In the genomic region with DNA sequence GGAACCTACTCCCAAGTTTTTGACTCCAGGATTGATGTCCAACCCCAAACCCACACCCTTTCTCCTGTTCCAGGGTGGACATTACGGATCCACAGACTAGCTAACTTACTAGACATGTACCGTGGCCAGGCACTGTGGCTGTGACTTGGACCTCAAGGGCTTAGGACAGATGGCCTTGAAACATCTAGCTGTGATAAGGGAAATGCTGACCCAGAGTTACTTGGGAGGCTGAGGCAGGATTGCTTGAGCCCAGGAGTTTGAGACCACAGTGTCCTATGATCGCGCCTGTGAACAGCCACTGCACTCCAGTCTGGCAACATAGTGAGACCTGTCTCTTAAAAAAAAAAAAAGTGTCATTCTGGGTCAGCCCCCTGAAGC, we compare ENCODE assay signal across 24 cellular contexts. TPM values are rescaled to one million over a fixed set of nuclear protein-coding genes. Genes with fewer than 3 reads are reported as not detected.
"Had no signal": no experiment of that assay in that cellular context is flagged by ENCODE, and none has a peak within 500 bp of the region (broad histone marks: within the 10 kb centered on the region; RNA-seq: fewer than 3 reads in every experiment).

No MANE protein-coding gene starts in this region.

- H3K4me2 ChIP-seq: neural progenitor cell had no signal

- ATAC-seq: activated CD8-positive, alpha-beta T cell treated with anti-CD3 and anti-CD28 coated beads, Interleukin-2, amount 10 ng/mL, durations not matched to agents 7 days and 5 days; activated naive CD4-positive, alpha-beta T cell treated with anti-CD3 and anti-CD28 coated beads, Interleukin-2, amount 50 U/mL, for 72 hours; left lobe of liver; stimulated activated effector memory CD8-positive, alpha-beta T cell treated with anti-CD3 and anti-CD28 coated beads, Interleukin-12 subunit alpha, Interleukin-12 subunit beta, amount 100 ng/mL, for 72 hours had no signal

- H3K27me3 ChIP-seq: adrenal gland, breast epithelium, neural progenitor cell, right atrium auricular region, stomach had no signal

- FAIRE-seq: astrocyte, frontal cortex, kidney, small intestine had no signal

- H3K36me3 ChIP-seq: adrenal gland, breast epithelium, neural progenitor cell, prostate gland, right atrium auricular region had no signal

- H3K27ac ChIP-seq: breast epithelium, coronary artery, neural progenitor cell, prostate gland, right atrium auricular region, stomach had no signal

- DNase-seq: activated CD4-positive, alpha-beta T cell treated with anti-CD3 and anti-CD28 coated beads, Interleukin-2, amount 10 ng/mL, durations not matched to agents 7 days and 5 days; activated CD8-positive, alpha-beta T cell treated with anti-CD3 and anti-CD28 coated beads, Interleukin-2, amount 10 ng/mL, durations not matched to agents 7 days and 5 days; activated gamma-delta T cell; activated T-cell treated with anti-CD3 and anti-CD28 coated beads, Interleukin-2, amount 50 U/mL, for 48 hours; kidney; small intestine; stimulated activated CD4-positive, alpha-beta T cell treated with anti-CD3 and anti-CD28 coated beads, Interleukin-15, amount 100 ng/mL, for 24 hours; stimulated activated CD4-positive, alpha-beta T cell treated with anti-CD3 and anti-CD28 coated beads, Interleukin-4, amount 100 ng/mL, for 24 hours; stomach had no signal

- H3K4me3 Mint-ChIP-seq: activated CD4-positive, alpha-beta T cell treated with anti-CD3 and anti-CD28 coated beads, Interleukin-2, amount 10 ng/mL, durations not matched to agents 7 days and 5 days; mesothelial cell of epicardium; stimulated activated effector memory CD8-positive, alpha-beta T cell treated with anti-CD3 and anti-CD28 coated beads, Interleukin-12 subunit alpha, Interleukin-12 subunit beta, amount 100 ng/mL, for 72 hours; T-helper 1 cell treated with Interleukin-12 subunit alpha and Interleukin-12 subunit beta and Interleukin-4 antibody, amounts not matched to agents 30 μg/mL and 1 μg/mL, for 36 hours had no signal

- H3K9me3 Mint-ChIP-seq: activated CD4-positive, alpha-beta T cell treated with anti-CD3 and anti-CD28 coated beads, Interleukin-2, amount 10 ng/mL, durations not matched to agents 7 days and 5 days; activated naive CD4-positive, alpha-beta T cell treated with anti-CD3 and anti-CD28 coated beads, Interleukin-2, amount 50 U/mL, for 72 hours; mesothelial cell of epicardium; neural progenitor cell; stimulated activated effector memory CD8-positive, alpha-beta T cell treated with anti-CD3 and anti-CD28 coated beads, Interleukin-12 subunit alpha, Interleukin-12 subunit beta, amount 100 ng/mL, for 72 hours; T-helper 1 cell treated with Interleukin-12 subunit alpha and Interleukin-12 subunit beta and Interleukin-4 antibody, amounts not matched to agents 30 μg/mL and 1 μg/mL, for 36 hours had no signal

- H3K9ac ChIP-seq: neural progenitor cell had no signal

- H3K4me3 ChIP-seq: breast epithelium, coronary artery, neural progenitor cell, prostate gland, right atrium auricular region, stomach had no signal

- H2AFZ ChIP-seq: neural progenitor cell had no signal

- H3K36me3 Mint-ChIP-seq: mesothelial cell of epicardium had no signal

- H3K9me3 ChIP-seq: adrenal gland, breast epithelium, prostate gland, right atrium auricular region, stomach had no signal

- H3K27ac Mint-ChIP-seq: activated CD4-positive, alpha-beta T cell treated with anti-CD3 and anti-CD28 coated beads, Interleukin-2, amount 10 ng/mL, durations not matched to agents 7 days and 5 days; mesothelial cell of epicardium; neural progenitor cell; T-helper 1 cell treated with Interleukin-12 subunit alpha and Interleukin-12 subunit beta and Interleukin-4 antibody, amounts not matched to agents 30 μg/mL and 1 μg/mL, for 36 hours had no signal

- H3K27me3 Mint-ChIP-seq: activated CD4-positive, alpha-beta T cell treated with anti-CD3 and anti-CD28 coated beads, Interleukin-2, amount 10 ng/mL, durations not matched to agents 7 days and 5 days had no signal

RNA-seq across cellular contexts. Expression of a gene that starts 14.4 kb away (rescaled TPM):
- total RNA-seq: activated CD4-positive, alpha-beta T cell treated with anti-CD3 and anti-CD28 coated beads, Interleukin-2, amount 10 ng/mL, durations not matched to agents 7 days and 5 days; activated CD8-positive, alpha-beta T cell treated with anti-CD3 and anti-CD28 coated beads, Interleukin-2, amount 10 ng/mL, durations not matched to agents 7 days and 5 days; lung microvascular endothelial cell had no signal

RNA-seq across cellular contexts. Expression of a gene that starts 27.1 kb away (rescaled TPM):
- total RNA-seq: activated CD8-positive, alpha-beta T cell treated with anti-CD3 and anti-CD28 coated beads, Interleukin-2, amount 10 ng/mL, durations not matched to agents 7 days and 5 days had no signal

RNA-seq across cellular contexts. Expression of a gene that starts 33.4 kb away (rescaled TPM):
- total RNA-seq: activated CD4-positive, alpha-beta T cell treated with anti-CD3 and anti-CD28 coated beads, Interleukin-2, amount 10 ng/mL, durations not matched to agents 7 days and 5 days; activated CD8-positive, alpha-beta T cell treated with anti-CD3 and anti-CD28 coated beads, Interleukin-2, amount 10 ng/mL, durations not matched to agents 7 days and 5 days; activated naive CD4-positive, alpha-beta T cell treated with anti-CD3 and anti-CD28 coated beads, Interleukin-2, amount 50 U/mL, for 72 hours; adrenal gland; astrocyte; breast epithelium; kidney; left lobe of liver; lung microvascular endothelial cell; mesothelial cell of epicardium; osteocyte; right atrium auricular region; stomach had no signal
